ENCODE assay signal across 8 cellular contexts in the genomic region with DNA sequence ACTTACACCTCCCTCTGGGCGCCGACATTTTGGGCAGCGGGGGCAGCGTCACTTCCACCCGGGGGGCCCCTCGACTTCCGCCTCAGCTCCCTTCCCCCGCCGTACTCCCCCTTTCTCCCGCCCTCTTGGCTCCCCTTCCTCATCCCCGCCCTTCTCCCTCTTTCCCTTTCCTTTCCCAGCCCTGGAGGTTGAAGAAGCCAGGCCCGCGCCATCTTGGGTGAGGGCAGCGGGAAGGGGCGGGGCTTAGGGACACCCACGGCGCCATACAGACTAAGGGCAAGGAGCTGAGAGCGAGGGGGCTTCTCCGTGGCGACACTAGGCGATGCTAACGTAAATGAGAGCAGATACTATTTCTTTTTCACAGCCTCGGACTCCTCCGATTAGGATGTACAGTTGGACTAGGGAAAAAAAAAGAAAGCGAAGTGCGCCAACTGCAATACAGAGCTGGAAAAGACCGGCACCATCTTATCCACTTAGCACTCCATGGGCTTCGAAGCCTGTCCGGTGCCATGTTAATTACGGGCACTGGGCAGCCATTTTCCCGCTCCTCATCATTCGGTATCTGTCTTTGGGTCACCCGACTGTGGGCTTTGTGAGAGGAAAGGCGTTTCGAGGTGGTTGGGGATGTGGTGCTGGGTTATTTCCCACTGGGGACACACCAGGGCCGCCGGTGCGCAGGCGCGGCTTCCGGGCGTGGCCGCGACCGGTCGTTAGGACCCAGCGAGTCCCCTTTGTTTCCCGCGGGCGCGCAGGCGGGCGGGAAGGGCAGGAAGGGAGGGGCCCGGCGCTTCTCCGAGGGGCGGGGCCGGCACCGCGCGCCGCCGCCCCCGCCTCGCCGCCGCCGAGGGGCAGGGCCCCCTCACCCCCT. TPM values are rescaled to one million over a fixed set of nuclear protein-coding genes. Genes with fewer than 3 reads are reported as not detected.
A peak's percentile ranks its signal among the peaks of the same experiment; 100 is the strongest.
DNase-seq lines count a peak whose midpoint lies in the region; ATAC-seq, FAIRE-seq and TF ChIP-seq lines count a peak whose summit lies in the region.

A gene with protein sequence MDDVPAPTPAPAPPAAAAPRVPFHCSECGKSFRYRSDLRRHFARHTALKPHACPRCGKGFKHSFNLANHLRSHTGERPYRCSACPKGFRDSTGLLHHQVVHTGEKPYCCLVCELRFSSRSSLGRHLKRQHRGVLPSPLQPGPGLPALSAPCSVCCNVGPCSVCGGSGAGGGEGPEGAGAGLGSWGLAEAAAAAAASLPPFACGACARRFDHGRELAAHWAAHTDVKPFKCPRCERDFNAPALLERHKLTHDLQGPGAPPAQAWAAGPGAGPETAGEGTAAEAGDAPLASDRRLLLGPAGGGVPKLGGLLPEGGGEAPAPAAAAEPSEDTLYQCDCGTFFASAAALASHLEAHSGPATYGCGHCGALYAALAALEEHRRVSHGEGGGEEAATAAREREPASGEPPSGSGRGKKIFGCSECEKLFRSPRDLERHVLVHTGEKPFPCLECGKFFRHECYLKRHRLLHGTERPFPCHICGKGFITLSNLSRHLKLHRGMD (minus strand): TSS at position 50 of the 868 bp plus-strand sequence. CDS start 1,652 bp downstream, outside the sequence.
A gene with protein sequence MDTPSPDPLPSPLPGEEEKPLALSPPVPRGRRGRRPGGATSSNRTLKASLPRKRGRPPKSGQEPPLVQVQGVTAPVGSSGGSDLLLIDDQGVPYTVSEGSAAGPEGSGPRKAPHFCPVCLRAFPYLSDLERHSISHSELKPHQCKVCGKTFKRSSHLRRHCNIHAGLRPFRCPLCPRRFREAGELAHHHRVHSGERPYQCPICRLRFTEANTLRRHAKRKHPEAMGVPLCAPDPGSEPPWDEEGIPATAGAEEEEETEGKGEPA (plus strand): TSS at position 821 of the 868 bp plus-strand sequence. CDS start 1,825 bp downstream, outside the sequence.

- DNase-seq in AG09319 (ENCODE audit: extremely low read depth, low read depth) (peak; percentile 97), NCI-H460 (ENCODE audit: extremely low read depth, low read depth) (peak; percentile 97), kidney (peak; percentile 99)
- DNase-seq in central memory CD8-positive, alpha-beta T cell (ENCODE audit: low spot score in 2 of 2): peak; percentile 90 to 94
- DNase-seq in stimulated activated CD4-positive, alpha-beta T cell treated with anti-CD3 and anti-CD28 coated beads, Interleukin-15, amount 100 ng/mL, for 1 hour (ENCODE audit: low read depth in 1 of 2, low spot score in 1 of 2): peak; percentile 88 to 92

- peak within 1 kb of the TSS; percentile 98 to 99 for H3K27ac ChIP-seq in kidney (ENCODE audit: low read depth in 2 of 2, low read length in 2 of 2)

- H3K36me3 Mint-ChIP-seq in central memory CD8-positive, alpha-beta T cell (ENCODE audit: insufficient read depth): peaks cover 11% of the 10 kb centered on the region

- ATAC-seq in GM19035 (IDR thresholded peaks at IDR 0.05; ENCODE audit: unreplicated experiment): peak; percentile 54
- ATAC-seq in HG03354 (IDR thresholded peaks at IDR 0.05; ENCODE audit: poor library complexity, severe bottlenecking, unreplicated experiment): peak; percentile 65
- ATAC-seq in activated CD4-positive, CD25-positive, alpha-beta regulatory T cell treated with anti-CD3 and anti-CD28 coated beads, Interleukin-2, amount 50 U/mL, for 24 hours: peak; percentile 82 to 83
- peak; percentile 83 for ATAC-seq in central memory CD8-positive, alpha-beta T cell (replicated peaks; ENCODE audit: extremely low read depth, poor library complexity, severe bottlenecking)

- FAIRE-seq in kidney (lab: Jason Lieb, UNC): peak; percentile 33

- H3K27ac Mint-ChIP-seq in central memory CD8-positive, alpha-beta T cell (ENCODE audit: low read depth): peak within 1 kb of the TSS; percentile 91

- H3K36me3 ChIP-seq in kidney (ENCODE audit: control insufficient read depth in 1 of 2, insufficient read depth in 2 of 2, low read length in 2 of 2): peaks cover 3 to 9% of the 10 kb centered on the region in 2 donors

- peak within 1 kb of the TSS; percentile 48 to 97 for H3K9ac ChIP-seq in kidney (ENCODE audit: low read length in 2 of 2)

- no peaks in the 10 kb centered on the region for H3K27me3 Mint-ChIP-seq in central memory CD8-positive, alpha-beta T cell

- no peaks in the 10 kb centered on the region for H3K9me3 Mint-ChIP-seq in central memory CD8-positive, alpha-beta T cell

- intact Hi-C loops in kidney (cut with DNase I): no loop called here

- H3K4me3 ChIP-seq in kidney (ENCODE audit: low read length in 2 of 2): peak within 1 kb of the TSS; percentile 85 to 98

- peak within 1 kb of the TSS; percentile 94 for H3K4me3 Mint-ChIP-seq in central memory CD8-positive, alpha-beta T cell

- H3K4me1 ChIP-seq in kidney (ENCODE audit: control insufficient read depth in 1 of 2, insufficient read depth in 1 of 2, low read depth in 1 of 2, low read length in 2 of 2): peaks cover 3 to 9% of the 10 kb centered on the region in 2 donors

- H3K9me3 ChIP-seq in kidney (ENCODE audit: control insufficient read depth in 1 of 2, low read length in 2 of 2): no peaks in the 10 kb centered on the region

- H3K4me1 Mint-ChIP-seq in central memory CD8-positive, alpha-beta T cell: peaks cover 31% of the 10 kb centered on the region

- TF ChIP-seq CTCF in AG09319 (IDR thresholded peaks at IDR 0.05; ENCODE audit: low read depth, low read length) (no peak), kidney (IDR thresholded peaks at IDR 0.05; ENCODE audit: borderline replicate concordance, extremely low read depth, insufficient read depth) (no peak)

RNA-seq across cellular contexts. Expression of the first gene that starts in this region (rescaled TPM):
- total RNA-seq in NCI-H460 (2014; rRNA removed; shearing (Covaris generic)): 3.6 and 5.0 TPM in 2 replicates
- 7.2 and 8.3 TPM in 2 replicates for polyA plus RNA-seq in NCI-H460 (2014; cell fraction: nucleus; rRNA removed)
- 17.9 TPM for total RNA-seq in kidney
- 11.9 TPM for polyA plus RNA-seq in kidney (ENCODE audit: insufficient read depth, low read depth, low replicate concordance)

RNA-seq across cellular contexts. Expression of the second gene that starts in this region (rescaled TPM):
- total RNA-seq in NCI-H460 (2014; rRNA removed; shearing (Covaris generic)): 15.9 and 16.5 TPM in 2 replicates
- 19.8 and 31.2 TPM in 2 replicates for polyA plus RNA-seq in NCI-H460 (2014; cell fraction: nucleus; rRNA removed)
- total RNA-seq in kidney: 22.9 TPM
- polyA plus RNA-seq in kidney (ENCODE audit: insufficient read depth, low read depth, low replicate concordance): 32.6 TPM

Comparison
In these comparisons a context has a peak if more than half of its experiments do, and no peak if none do; other contexts are left out.
1. Peak in every context shown above with its lines: DNase-seq, ATAC-seq, H3K4me3 ChIP-seq and H3K27ac ChIP-seq.